Comparison of ENCODE assay signal across 18 cellular contexts in the genomic region with DNA sequence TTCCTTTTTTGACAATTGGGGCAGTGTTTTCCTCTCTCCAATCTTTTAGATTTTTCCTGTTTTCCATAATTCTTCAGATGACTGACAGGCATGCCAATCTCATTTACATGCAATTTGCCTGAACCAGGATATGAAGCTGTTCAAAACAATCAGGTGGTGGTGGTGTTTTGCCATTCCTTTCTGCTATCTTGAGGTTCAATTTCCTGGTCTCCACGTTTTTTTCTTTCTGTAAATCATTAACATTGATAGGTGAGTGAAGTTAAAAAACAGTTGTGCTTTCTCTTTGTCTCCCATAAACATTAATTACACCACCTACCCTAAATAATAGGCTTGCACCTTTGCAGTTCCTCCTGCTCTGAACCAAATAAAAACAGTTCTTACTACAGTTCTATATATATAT. TPM values are rescaled to one million over a fixed set of nuclear protein-coding genes. Genes with fewer than 3 reads are reported as not detected.
A peak's percentile ranks its signal among the peaks of the same experiment; 100 is the strongest.
DNase-seq lines count a peak whose midpoint lies in the region; ATAC-seq, FAIRE-seq and TF ChIP-seq lines count a peak whose summit lies in the region.
"Had no signal": no experiment of that assay in that cellular context is flagged by ENCODE, and none has a peak within 500 bp of the region (broad histone marks: within the 10 kb centered on the region; RNA-seq: fewer than 3 reads in every experiment).

No MANE protein-coding gene starts in this region.

- H3K23ac ChIP-seq in mesendoderm (ENCODE audit: low read length): no peak overlapping the region

- no peak overlapping the region for H3K56ac ChIP-seq in mesendoderm (ENCODE audit: low read length)

- H3K36me3 ChIP-seq in body of pancreas (replicated peaks in 1 of 2; ENCODE audit: insufficient read depth in 1 of 2, low read depth in 2 of 2): no peaks in the 10 kb centered on the region
- no peaks in the 10 kb centered on the region for H3K36me3 ChIP-seq in small intestine (ENCODE audit: control insufficient read depth in 2 of 2, insufficient read depth in 2 of 2, low read length in 2 of 2)
- no peaks in the 10 kb centered on the region for H3K36me3 ChIP-seq in mesendoderm (ENCODE audit: control insufficient read depth, insufficient read depth, low read length)

- no peak overlapping the region for H4K5ac ChIP-seq in mesendoderm (ENCODE audit: low read length)

- intact Hi-C loops in Calu3 (cut with micrococcal nuclease; ENCODE audit: unreplicated experiment) (loop anchor here (2.0 kb wide), 1 partner anchor 137 kb away; no protein-coding TSS in a partner anchor), body of pancreas (cut with DNase I) (no loop called here)

- no peaks in the 10 kb centered on the region for H3K27me3 ChIP-seq in body of pancreas
- H3K27me3 ChIP-seq in small intestine (ENCODE audit: control insufficient read depth in 2 of 2, insufficient read depth in 2 of 2, low read length in 2 of 2): no peaks in the 10 kb centered on the region
- H3K27me3 ChIP-seq in mesendoderm (ENCODE audit: insufficient read depth, low read length, poor library complexity): no peaks in the 10 kb centered on the region

- H3K4me1 ChIP-seq in body of pancreas (peaks cover 58% of the 10 kb centered on the region), small intestine (ENCODE audit: control insufficient read depth in 2 of 2, insufficient read depth in 1 of 2, low read depth in 1 of 2, low read length in 1 of 2) (peaks cover 7 to 8% of the 10 kb centered on the region in 2 donors), mesendoderm (ENCODE audit: control insufficient read depth, low read depth, low read length) (peaks cover 4% of the 10 kb centered on the region)

- H3K4me3 Mint-ChIP-seq in Calu3 (ENCODE audit: low read depth, unreplicated experiment) (no peak overlapping the region), HFFc6 (no peak overlapping the region)

- H2BK120ac ChIP-seq in mesendoderm (ENCODE audit: low read depth, low read length): no peak overlapping the region

- TF ChIP-seq POLR2A in body of pancreas (IDR thresholded peaks at IDR 0.05): no peak

- H2AK5ac ChIP-seq in mesendoderm (ENCODE audit: low read length): no peak overlapping the region

- TF ChIP-seq CTCF in Calu3 (IDR thresholded peaks at IDR 0.05; ENCODE audit: unreplicated experiment) (no peak), body of pancreas (IDR thresholded peaks at IDR 0.05) (peak in 1 of 7 experiments; percentile 21), HFFc6 (IDR thresholded peaks at IDR 0.05) (no peak)

- H3K9me3 Mint-ChIP-seq in Calu3 (ENCODE audit: low read depth, unreplicated experiment): peaks cover 4% of the 10 kb centered on the region
- H3K9me3 Mint-ChIP-seq in HFFc6: no peaks in the 10 kb centered on the region

- H3K9ac ChIP-seq in mesendoderm (ENCODE audit: low read length): no peak overlapping the region
- H3K9ac ChIP-seq: KMS-11 had no signal

- no peak overlapping the region for H3K4ac ChIP-seq in mesendoderm (ENCODE audit: low read depth, low read length)

- no peaks in the 10 kb centered on the region for H3K9me3 ChIP-seq in body of pancreas
- H3K9me3 ChIP-seq in small intestine (ENCODE audit: control insufficient read depth, low read depth): no peaks in the 10 kb centered on the region

- no peaks in the 10 kb centered on the region for H3K79me1 ChIP-seq in mesendoderm (ENCODE audit: low read length)

- H3K4me1 Mint-ChIP-seq in Calu3 (ENCODE audit: low read depth, unreplicated experiment): peaks cover 90% of the 10 kb centered on the region
- H3K4me1 Mint-ChIP-seq in HFFc6 (ENCODE audit: low read depth): peaks cover 51% of the 10 kb centered on the region

- CTCF ChIA-PET in Calu3 (lab: Charles Lee): interaction anchor here (1.0 to 1.1 kb wide), 2 partner anchors 28 to 52 kb away, joined by 3 to 8 read pairs; no protein-coding TSS in a partner anchor

- H3K27ac Mint-ChIP-seq in Calu3 (ENCODE audit: unreplicated experiment) (peak overlapping the region; percentile 65), HFFc6 (no peak overlapping the region)

- no peaks in the 10 kb centered on the region for H3K79me2 ChIP-seq in mesendoderm (ENCODE audit: control insufficient read depth, insufficient read depth, low read length)

- WGBS in body of pancreas, 2 donors: 2 to 6% methylated on average over 1 of the region's 1 CpG
- WGBS in small intestine, 3 donors: 0 to 21% (median 5%) methylated on average over 1 of the region's 1 CpG
- no CpG with 5 or more reads among the region's 1 CpG for WGBS in mesendoderm (ENCODE audit: extremely low coverage, insufficient coverage, low lambda C conversion rate)

- DNase-seq in Calu3 (peak; percentile 38), body of pancreas (peak in 2 of 4 donors; percentile 24 to 68), left kidney (ENCODE audit: low read depth, low spot score) (peak; percentile 55), small intestine (peak; percentile 87), HFFc6 (no peak), mesendoderm (no peak), medulla oblongata (ENCODE audit: extremely low spot score) (no peak)
- DNase-seq: C1 segment of cervical spinal cord, EL, NCI-H1092, NCI-H1694, NCI-H2227 treated with DMSO at 0.1 percent for 48 hours, NCI-H524, PC-9 had no signal

- ATAC-seq in body of pancreas: peak; percentile 51

- H3K27ac ChIP-seq in body of pancreas (peak overlapping the region in 3 of 4 donors; percentile 64 to 74 (median 65)), small intestine (ENCODE audit: low read depth in 1 of 2, low read length in 1 of 2) (no peak overlapping the region), mesendoderm (ENCODE audit: low read depth, low read length) (no peak overlapping the region)
- H3K27ac ChIP-seq: KMS-11, PC-9 had no signal

- H3K18ac ChIP-seq in mesendoderm (ENCODE audit: low read length): no peak overlapping the region

- H4K8ac ChIP-seq in mesendoderm (ENCODE audit: low read depth, low read length): no peak overlapping the region

- H3K36me3 Mint-ChIP-seq in Calu3 (ENCODE audit: insufficient read depth, unreplicated experiment) (peaks cover 28% of the 10 kb centered on the region), HFFc6 (ENCODE audit: low read depth) (no peaks in the 10 kb centered on the region)

- no peak overlapping the region for H2BK15ac ChIP-seq in mesendoderm (replicated peaks; ENCODE audit: low read depth)

- peak; percentile 30 for FAIRE-seq in small intestine (lab: Jason Lieb, UNC)
- FAIRE-seq: A204.1, H1 had no signal

- H3K27me3 Mint-ChIP-seq in Calu3 (ENCODE audit: unreplicated experiment) (no peaks in the 10 kb centered on the region), HFFc6 (ENCODE audit: insufficient read depth) (no peaks in the 10 kb centered on the region)

- H2BK5ac ChIP-seq in mesendoderm (ENCODE audit: low read length): no peak overlapping the region

- H3K4me3 ChIP-seq in body of pancreas: no peak overlapping the region
- no peak overlapping the region for H3K4me3 ChIP-seq in small intestine (ENCODE audit: low read depth in 1 of 2, low read length in 2 of 2)
- H3K4me3 ChIP-seq in mesendoderm (ENCODE audit: low read length): no peak overlapping the region
- H3K4me3 ChIP-seq: PC-9 had no signal

- H3K4me2 ChIP-seq in mesendoderm (ENCODE audit: low read length): no peak overlapping the region
- H3K4me2 ChIP-seq: KMS-11, PC-9 had no signal

- BruUV-seq in Calu3 (replicated peaks; lab: Mats Ljungman, UMichigan): no TSS peak

RNA-seq across cellular contexts. Expression of gene C2CD4A, which starts 49.1 kb away (rescaled TPM):
- 17.1 and 17.6 TPM in 2 replicates for total RNA-seq in Calu3 (2022)
- total RNA-seq in body of pancreas: 1 to 10 TPM; 1.6 to 2.1 TPM
- 1 to 10 TPM in 1 of 3 donors, not detected in 2; 2.3 TPM for polyA plus RNA-seq in small intestine
- not detected for total RNA-seq in HFFc6 (2021; fragmentation: NEBNext Ultra II Directional; extraction: Animal tissue kit (Norgen Biotek cat#: 25700))
- 0.01 TPM for polyA plus RNA-seq in mesendoderm (2013, experiment 1 of 2)
- 0.04 TPM for polyA plus RNA-seq in mesendoderm (2013, experiment 2 of 2)
- total RNA-seq: H1 had no signal
- polyA plus RNA-seq: H1 had no signal

RNA-seq across cellular contexts. Expression of gene C2CD4B, which starts 49.2 kb away (rescaled TPM):
- 18.8 and 29.9 TPM in 2 replicates for total RNA-seq in Calu3 (2022)
- 100 to 1,000 TPM in 1 of 2 donors, 10 to 100 TPM in 1; 75.8 to 142 TPM for total RNA-seq in body of pancreas
- 1 to 10 TPM in 2 of 3 donors, not detected in 1; 1.4 to 3.7 TPM for polyA plus RNA-seq in small intestine
- total RNA-seq in HFFc6 (2021; fragmentation: NEBNext Ultra II Directional; extraction: Animal tissue kit (Norgen Biotek cat#: 25700)): not detected
- polyA plus RNA-seq in mesendoderm (2013, experiment 1 of 2): 0.42 TPM
- 0.29 TPM for polyA plus RNA-seq in mesendoderm (2013, experiment 2 of 2)
- total RNA-seq: MCF 10A, PC-9 had no signal

RNA-seq across cellular contexts. Expression of gene VPS13C, which starts 55.6 kb away (rescaled TPM):
- total RNA-seq in Calu3 (2022) (99.9 and 101 TPM in 2 replicates), body of pancreas (10 to 100 TPM; 67.2 to 68.6 TPM)
- 10 to 100 TPM in 1 of 3 donors, 1 to 10 TPM in 2; 7.3 to 14.0 (median 9.2) TPM for polyA plus RNA-seq in small intestine
- 10 to 100 TPM; 21.0 to 29.8 (median 22.6) TPM for total RNA-seq in HFFc6 (2021; fragmentation: NEBNext Ultra II Directional; extraction: Animal tissue kit (Norgen Biotek cat#: 25700))
- 2.4 TPM for polyA plus RNA-seq in mesendoderm (2013, experiment 1 of 2)
- 2.5 TPM for polyA plus RNA-seq in mesendoderm (2013, experiment 2 of 2)

Comparison
In these comparisons a context has a peak if more than half of its experiments do, and no peak if none do; other contexts are left out.
1. DNase-seq: peak in Calu3 (single experiment), left kidney (single experiment) and small intestine (single experiment); none in HFFc6 (single experiment), mesendoderm (single experiment) and medulla oblongata (single experiment).
2. H3K27ac ChIP-seq: peak in body of pancreas (3 of 4); none in small intestine (0 of 2) and mesendoderm (single experiment).
3. RNA of gene C2CD4B, which starts 49.2 kb away (total RNA-seq): 75.8 to 142 TPM in body of pancreas and 18.8 to 29.9 TPM in Calu3; not detected in HFFc6; every median in the first group is over 10 times any median in the second.